ENCODE assay signal across 1 cellular context in genomic region chr3:140391041-140391440, GRCh38.
TF ChIP-seq lines count a peak whose summit lies in the region.

No MANE protein-coding gene starts in this region.

TF ChIP-seq in K562, 482 proteins besides CTCF, POLR2A, EP300 and RAD21 (continued from another document):
- TF ChIP-seq USF2 (CRISPR knock-in tag; IDR thresholded peaks at IDR 0.05) (no peak), ZNF57 (CRISPR knock-in tag; IDR thresholded peaks at IDR 0.05) (no peak)
